Comparison of ENCODE assay signal across 21 cellular contexts in the genomic region with DNA sequence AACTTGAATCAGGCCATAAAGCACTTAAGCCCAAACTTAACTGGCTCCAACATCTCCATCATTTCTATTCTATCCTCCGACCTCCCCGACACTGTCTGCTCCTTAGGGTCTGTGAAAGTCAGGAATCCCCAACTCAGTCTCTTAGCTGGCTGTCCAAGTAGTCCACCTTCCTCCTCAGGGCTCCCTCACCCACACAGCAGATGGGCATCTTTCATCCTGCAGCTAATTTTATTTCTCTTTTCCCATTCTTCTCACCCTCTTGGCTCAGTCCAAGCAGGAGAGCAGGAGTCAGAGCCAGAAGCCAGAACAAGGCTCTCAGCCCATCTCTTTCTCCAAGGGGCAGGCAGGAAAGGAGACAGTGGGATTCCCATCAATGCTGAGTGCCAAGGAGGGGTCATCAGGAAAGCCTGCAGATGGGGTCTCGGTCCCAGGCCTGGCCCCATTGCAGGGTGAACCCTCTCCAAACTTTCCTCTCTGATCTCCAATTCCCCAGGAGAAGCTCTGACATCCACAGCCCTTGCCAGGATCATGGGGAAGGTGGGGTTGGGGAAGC.
"Had no signal": no experiment of that assay in that cellular context is flagged by ENCODE, and none has a peak within 500 bp of the region (broad histone marks: within the 10 kb centered on the region; RNA-seq: fewer than 3 reads in every experiment).

No MANE protein-coding gene starts in this region.

- H3K27me3 ChIP-seq: ascending aorta, colonic mucosa, esophagus muscularis mucosa, gastroesophageal sphincter, pancreas had no signal

- H3K4me3 ChIP-seq: adrenal gland, ascending aorta, colonic mucosa, esophagus muscularis mucosa, gastroesophageal sphincter, pancreas, psoas muscle, tibial artery had no signal

- DNase-seq: activated CD8-positive, alpha-beta memory T cell treated with anti-CD3 and anti-CD28 coated beads for 24 hours; activated CD8-positive, alpha-beta memory T cell treated with anti-CD3 and anti-CD28 coated beads, Interleukin-2, amount 50 U/mL, for 4 hours; activated naive CD4-positive, alpha-beta T cell treated with Interleukin-2 at 50 U/mL for 16 hours; activated T-cell treated with anti-CD3 and anti-CD28 coated beads, Interleukin-2, amount 50 U/mL, for 4 hours; adrenal gland; brain microvascular endothelial cell; colonic mucosa; hypothalamus; midbrain; pancreas; psoas muscle; right cardiac atrium; stimulated activated CD4-positive, alpha-beta T cell treated with anti-CD3 and anti-CD28 coated beads, Interleukin-4, amount 100 ng/mL, for 24 hours; stimulated activated naive CD8-positive, alpha-beta T cell treated with anti-CD3 and anti-CD28 coated beads, Interleukin-15, amount 100 ng/mL, for 72 hours; tibial artery had no signal

- H3K27me3 Mint-ChIP-seq: stimulated activated naive CD8-positive, alpha-beta T cell treated with anti-CD3 and anti-CD28 coated beads, Interleukin-15, amount 100 ng/mL, for 72 hours had no signal

- ATAC-seq: gastroesophageal sphincter, pancreas, psoas muscle, right cardiac atrium, SK-N-SH treated with all-trans-retinoic acid at 6 μM for 48 hours had no signal

- H3K36me3 ChIP-seq: adrenal gland, ascending aorta, brain microvascular endothelial cell, colonic mucosa, esophagus muscularis mucosa, gastroesophageal sphincter, neutrophil, pancreas, tibial artery had no signal

- H3K9me3 Mint-ChIP-seq: activated T-cell treated with anti-CD3 and anti-CD28 coated beads, Interleukin-2, amount 50 U/mL, for 4 hours; nephron; stimulated activated naive CD8-positive, alpha-beta T cell treated with anti-CD3 and anti-CD28 coated beads, Interleukin-15, amount 100 ng/mL, for 72 hours had no signal

- H3K9me3 ChIP-seq: adrenal gland, ascending aorta, colonic mucosa, esophagus muscularis mucosa, gastroesophageal sphincter, neutrophil, pancreas, psoas muscle, tibial artery had no signal

- H3K27ac Mint-ChIP-seq: nephron had no signal

- H3K4me3 Mint-ChIP-seq: activated T-cell treated with anti-CD3 and anti-CD28 coated beads, Interleukin-2, amount 50 U/mL, for 4 hours; nephron; stimulated activated naive CD8-positive, alpha-beta T cell treated with anti-CD3 and anti-CD28 coated beads, Interleukin-15, amount 100 ng/mL, for 72 hours had no signal

- H3K27ac ChIP-seq: adrenal gland, ascending aorta, brain microvascular endothelial cell, colonic mucosa, esophagus muscularis mucosa, gastroesophageal sphincter, neutrophil, pancreas, psoas muscle, tibial artery had no signal
